ENCODE assay signal across 14 cellular contexts in the genomic region with DNA sequence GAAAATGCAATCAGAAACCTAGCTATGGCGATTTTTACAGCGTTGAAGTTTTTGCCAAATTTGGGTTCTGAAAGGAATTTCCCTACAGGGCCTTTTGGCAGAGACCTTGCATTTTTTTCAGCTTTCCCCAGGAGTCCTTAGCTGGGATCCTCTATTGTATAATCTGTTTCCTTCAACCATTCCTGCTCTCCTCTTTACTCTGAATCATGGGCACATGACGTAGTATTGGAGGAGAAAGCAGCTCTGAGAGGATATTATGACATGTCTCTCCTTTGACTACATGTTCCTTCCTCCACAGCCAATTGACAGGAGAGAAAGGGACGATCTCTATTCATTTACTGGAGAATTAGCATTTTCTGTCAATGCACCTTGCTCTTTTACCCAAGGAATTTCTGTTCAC.
DNase-seq lines count a peak whose midpoint lies in the region; ATAC-seq lines count a peak whose summit lies in the region.
"Had no signal": no experiment of that assay in that cellular context is flagged by ENCODE, and none has a peak within 500 bp of the region (broad histone marks: within the 10 kb centered on the region; RNA-seq: fewer than 3 reads in every experiment).

No MANE protein-coding gene starts in this region.

- DNase-seq in EH (ENCODE audit: low read depth) (peak; percentile 80), amniotic epithelial cell (ENCODE audit: low read depth) (peak; percentile 56), fibroblast of peridontal ligament (ENCODE audit: extremely low read depth) (peak; percentile 94), pons (ENCODE audit: low spot score) (peak; percentile 21), HPDE6-E6E7 (ENCODE audit: extremely low spot score) (no peak), NCI-H1930 (lab: John Stamatoyannopoulos, UW) (no peak), DMS 273 (lab: John Stamatoyannopoulos, UW; ENCODE audit: unreplicated experiment) (no peak)
- DNase-seq: activated CD4-positive, alpha-beta T cell treated with anti-CD3 and anti-CD28 coated beads, Interleukin-2, amount 50 U/mL, for 4 hours; activated naive CD8-positive, alpha-beta T cell treated with anti-CD3 and anti-CD28 coated beads, Interleukin-2, amount 10 ng/mL, durations not matched to agents 7 days and 5 days; CD4-positive, alpha-beta memory T cell; GOT3; NCI-H187; RPMI8226 had no signal

- ATAC-seq in GM19463 (IDR thresholded peaks at IDR 0.05; ENCODE audit: unreplicated experiment): no peak

Comparison
In these comparisons a context has a peak if more than half of its experiments do, and no peak if none do; other contexts are left out.
1. DNase-seq: peak in EH (single experiment), amniotic epithelial cell (single experiment), fibroblast of peridontal ligament (single experiment) and pons (single experiment); none in HPDE6-E6E7 (single experiment), NCI-H1930 (0 of 2) and DMS 273 (single experiment).